In the genomic region with DNA sequence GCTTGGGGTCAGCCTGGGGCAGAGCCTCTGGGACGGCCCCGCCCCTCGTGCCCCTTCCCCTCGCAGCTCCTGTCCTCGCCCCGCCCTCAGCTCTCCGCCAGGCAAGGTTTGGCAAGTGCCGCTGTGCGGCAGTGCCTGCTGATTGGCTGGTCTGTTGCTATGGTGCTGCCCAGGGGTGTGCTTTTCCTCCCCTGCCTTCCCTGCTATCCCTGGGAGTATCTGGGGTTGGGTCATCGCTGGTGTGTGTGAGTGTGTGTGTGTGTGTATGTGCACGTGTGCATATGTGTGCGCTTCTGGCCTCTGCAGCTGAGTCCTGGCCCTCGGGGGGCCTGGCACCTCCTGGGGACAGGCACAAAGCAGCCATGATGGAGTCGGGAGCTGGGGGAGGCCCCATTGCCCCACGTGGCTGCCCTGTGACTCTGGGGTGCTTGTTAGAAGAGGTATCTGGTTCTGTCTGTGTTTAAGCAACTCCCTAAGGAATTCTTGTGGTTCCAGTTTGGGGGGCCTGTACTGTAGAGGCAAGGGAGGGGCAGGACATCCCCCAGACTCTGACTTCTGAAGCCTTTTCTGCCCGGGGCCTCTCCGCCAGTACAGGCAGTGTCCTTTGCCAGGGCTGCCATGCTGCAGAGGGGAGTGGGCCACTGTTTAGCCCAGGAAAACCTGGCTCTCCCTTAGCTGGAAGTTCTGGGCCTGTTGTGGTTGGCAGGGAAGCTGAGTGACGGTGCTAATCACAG, we compare ENCODE assay signal across 2 cellular contexts.
TF ChIP-seq lines count a peak whose summit lies in the region.

No MANE protein-coding gene starts in this region.

TF ChIP-seq in SK-N-SH, 30 proteins besides CTCF, POLR2A, EP300 and RAD21 (continued from another document):
- TF ChIP-seq NFIC (IDR thresholded peaks at IDR 0.05; ENCODE audit: borderline replicate concordance), result no peak
- TF ChIP-seq, protein P1, sequence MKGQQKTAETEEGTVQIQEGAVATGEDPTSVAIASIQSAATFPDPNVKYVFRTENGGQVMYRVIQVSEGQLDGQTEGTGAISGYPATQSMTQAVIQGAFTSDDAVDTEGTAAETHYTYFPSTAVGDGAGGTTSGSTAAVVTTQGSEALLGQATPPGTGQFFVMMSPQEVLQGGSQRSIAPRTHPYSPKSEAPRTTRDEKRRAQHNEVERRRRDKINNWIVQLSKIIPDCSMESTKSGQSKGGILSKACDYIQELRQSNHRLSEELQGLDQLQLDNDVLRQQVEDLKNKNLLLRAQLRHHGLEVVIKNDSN (IDR thresholded peaks at IDR 0.05; ENCODE audit: borderline replicate concordance, low read depth), result no peak
- TF ChIP-seq MXI1 (IDR thresholded peaks at IDR 0.05; ENCODE audit: low read depth, low read length), result no peak
- no peak for TF ChIP-seq SMC3 (IDR thresholded peaks at IDR 0.05; ENCODE audit: low read depth, low read length)
- TF ChIP-seq, protein P2, sequence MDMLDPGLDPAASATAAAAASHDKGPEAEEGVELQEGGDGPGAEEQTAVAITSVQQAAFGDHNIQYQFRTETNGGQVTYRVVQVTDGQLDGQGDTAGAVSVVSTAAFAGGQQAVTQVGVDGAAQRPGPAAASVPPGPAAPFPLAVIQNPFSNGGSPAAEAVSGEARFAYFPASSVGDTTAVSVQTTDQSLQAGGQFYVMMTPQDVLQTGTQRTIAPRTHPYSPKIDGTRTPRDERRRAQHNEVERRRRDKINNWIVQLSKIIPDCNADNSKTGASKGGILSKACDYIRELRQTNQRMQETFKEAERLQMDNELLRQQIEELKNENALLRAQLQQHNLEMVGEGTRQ (IDR thresholded peaks at IDR 0.05; ENCODE audit: borderline replicate concordance, low read depth, low read length), result no peak
- TF ChIP-seq, protein P3, sequence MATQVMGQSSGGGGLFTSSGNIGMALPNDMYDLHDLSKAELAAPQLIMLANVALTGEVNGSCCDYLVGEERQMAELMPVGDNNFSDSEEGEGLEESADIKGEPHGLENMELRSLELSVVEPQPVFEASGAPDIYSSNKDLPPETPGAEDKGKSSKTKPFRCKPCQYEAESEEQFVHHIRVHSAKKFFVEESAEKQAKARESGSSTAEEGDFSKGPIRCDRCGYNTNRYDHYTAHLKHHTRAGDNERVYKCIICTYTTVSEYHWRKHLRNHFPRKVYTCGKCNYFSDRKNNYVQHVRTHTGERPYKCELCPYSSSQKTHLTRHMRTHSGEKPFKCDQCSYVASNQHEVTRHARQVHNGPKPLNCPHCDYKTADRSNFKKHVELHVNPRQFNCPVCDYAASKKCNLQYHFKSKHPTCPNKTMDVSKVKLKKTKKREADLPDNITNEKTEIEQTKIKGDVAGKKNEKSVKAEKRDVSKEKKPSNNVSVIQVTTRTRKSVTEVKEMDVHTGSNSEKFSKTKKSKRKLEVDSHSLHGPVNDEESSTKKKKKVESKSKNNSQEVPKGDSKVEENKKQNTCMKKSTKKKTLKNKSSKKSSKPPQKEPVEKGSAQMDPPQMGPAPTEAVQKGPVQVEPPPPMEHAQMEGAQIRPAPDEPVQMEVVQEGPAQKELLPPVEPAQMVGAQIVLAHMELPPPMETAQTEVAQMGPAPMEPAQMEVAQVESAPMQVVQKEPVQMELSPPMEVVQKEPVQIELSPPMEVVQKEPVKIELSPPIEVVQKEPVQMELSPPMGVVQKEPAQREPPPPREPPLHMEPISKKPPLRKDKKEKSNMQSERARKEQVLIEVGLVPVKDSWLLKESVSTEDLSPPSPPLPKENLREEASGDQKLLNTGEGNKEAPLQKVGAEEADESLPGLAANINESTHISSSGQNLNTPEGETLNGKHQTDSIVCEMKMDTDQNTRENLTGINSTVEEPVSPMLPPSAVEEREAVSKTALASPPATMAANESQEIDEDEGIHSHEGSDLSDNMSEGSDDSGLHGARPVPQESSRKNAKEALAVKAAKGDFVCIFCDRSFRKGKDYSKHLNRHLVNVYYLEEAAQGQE (IDR thresholded peaks at IDR 0.05; ENCODE audit: low read depth, low read length), result no peak
- TF ChIP-seq NRF1 (IDR thresholded peaks at IDR 0.05; ENCODE audit: low read depth, low read length), result no peak

TF ChIP-seq in SK-N-SH treated with all-trans-retinoic acid at 6 μM for 48 hours, 23 proteins besides CTCF, POLR2A, EP300 and RAD21 (continued from another document):
- TF ChIP-seq, protein P4, sequence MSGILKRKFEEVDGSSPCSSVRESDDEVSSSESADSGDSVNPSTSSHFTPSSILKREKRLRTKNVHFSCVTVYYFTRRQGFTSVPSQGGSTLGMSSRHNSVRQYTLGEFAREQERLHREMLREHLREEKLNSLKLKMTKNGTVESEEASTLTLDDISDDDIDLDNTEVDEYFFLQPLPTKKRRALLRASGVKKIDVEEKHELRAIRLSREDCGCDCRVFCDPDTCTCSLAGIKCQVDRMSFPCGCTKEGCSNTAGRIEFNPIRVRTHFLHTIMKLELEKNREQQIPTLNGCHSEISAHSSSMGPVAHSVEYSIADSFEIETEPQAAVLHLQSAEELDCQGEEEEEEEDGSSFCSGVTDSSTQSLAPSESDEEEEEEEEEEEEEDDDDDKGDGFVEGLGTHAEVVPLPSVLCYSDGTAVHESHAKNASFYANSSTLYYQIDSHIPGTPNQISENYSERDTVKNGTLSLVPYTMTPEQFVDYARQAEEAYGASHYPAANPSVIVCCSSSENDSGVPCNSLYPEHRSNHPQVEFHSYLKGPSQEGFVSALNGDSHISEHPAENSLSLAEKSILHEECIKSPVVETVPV (CRISPR knock-in tag; IDR thresholded peaks at IDR 0.05), result no peak
- TF ChIP-seq ZFP3 (CRISPR knock-in tag; IDR thresholded peaks at IDR 0.05), result no peak
- no peak for TF ChIP-seq PPARA (CRISPR knock-in tag; IDR thresholded peaks at IDR 0.05; ENCODE audit: borderline replicate concordance)
- no peak for TF ChIP-seq BACH2 (CRISPR knock-in tag; IDR thresholded peaks at IDR 0.05; ENCODE audit: borderline replicate concordance)
- TF ChIP-seq, protein P5, sequence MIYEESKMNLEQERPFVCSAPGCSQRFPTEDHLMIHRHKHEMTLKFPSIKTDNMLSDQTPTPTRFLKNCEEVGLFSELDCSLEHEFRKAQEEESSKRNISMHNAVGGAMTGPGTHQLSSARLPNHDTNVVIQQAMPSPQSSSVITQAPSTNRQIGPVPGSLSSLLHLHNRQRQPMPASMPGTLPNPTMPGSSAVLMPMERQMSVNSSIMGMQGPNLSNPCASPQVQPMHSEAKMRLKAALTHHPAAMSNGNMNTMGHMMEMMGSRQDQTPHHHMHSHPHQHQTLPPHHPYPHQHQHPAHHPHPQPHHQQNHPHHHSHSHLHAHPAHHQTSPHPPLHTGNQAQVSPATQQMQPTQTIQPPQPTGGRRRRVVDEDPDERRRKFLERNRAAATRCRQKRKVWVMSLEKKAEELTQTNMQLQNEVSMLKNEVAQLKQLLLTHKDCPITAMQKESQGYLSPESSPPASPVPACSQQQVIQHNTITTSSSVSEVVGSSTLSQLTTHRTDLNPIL (CRISPR knock-in tag; IDR thresholded peaks at IDR 0.05; ENCODE audit: low read depth), result no peak
- TF ChIP-seq, protein P6, sequence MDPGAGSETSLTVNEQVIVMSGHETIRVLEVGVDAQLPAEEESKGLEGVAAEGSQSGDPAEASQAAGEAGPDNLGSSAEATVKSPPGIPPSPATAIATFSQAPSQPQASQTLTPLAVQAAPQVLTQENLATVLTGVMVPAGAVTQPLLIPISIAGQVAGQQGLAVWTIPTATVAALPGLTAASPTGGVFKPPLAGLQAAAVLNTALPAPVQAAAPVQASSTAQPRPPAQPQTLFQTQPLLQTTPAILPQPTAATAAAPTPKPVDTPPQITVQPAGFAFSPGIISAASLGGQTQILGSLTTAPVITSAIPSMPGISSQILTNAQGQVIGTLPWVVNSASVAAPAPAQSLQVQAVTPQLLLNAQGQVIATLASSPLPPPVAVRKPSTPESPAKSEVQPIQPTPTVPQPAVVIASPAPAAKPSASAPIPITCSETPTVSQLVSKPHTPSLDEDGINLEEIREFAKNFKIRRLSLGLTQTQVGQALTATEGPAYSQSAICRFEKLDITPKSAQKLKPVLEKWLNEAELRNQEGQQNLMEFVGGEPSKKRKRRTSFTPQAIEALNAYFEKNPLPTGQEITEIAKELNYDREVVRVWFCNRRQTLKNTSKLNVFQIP (CRISPR knock-in tag; IDR thresholded peaks at IDR 0.05; ENCODE audit: borderline replicate concordance, low read depth), result no peak
- no peak for TF ChIP-seq ZNF8 (CRISPR knock-in tag; IDR thresholded peaks at IDR 0.05)
- TF ChIP-seq SNAI2 (CRISPR knock-in tag; IDR thresholded peaks at IDR 0.05), result no peak
- TF ChIP-seq ZC3H10 (CRISPR knock-in tag; IDR thresholded peaks at IDR 0.05), result no peak
- TF ChIP-seq, protein P7, sequence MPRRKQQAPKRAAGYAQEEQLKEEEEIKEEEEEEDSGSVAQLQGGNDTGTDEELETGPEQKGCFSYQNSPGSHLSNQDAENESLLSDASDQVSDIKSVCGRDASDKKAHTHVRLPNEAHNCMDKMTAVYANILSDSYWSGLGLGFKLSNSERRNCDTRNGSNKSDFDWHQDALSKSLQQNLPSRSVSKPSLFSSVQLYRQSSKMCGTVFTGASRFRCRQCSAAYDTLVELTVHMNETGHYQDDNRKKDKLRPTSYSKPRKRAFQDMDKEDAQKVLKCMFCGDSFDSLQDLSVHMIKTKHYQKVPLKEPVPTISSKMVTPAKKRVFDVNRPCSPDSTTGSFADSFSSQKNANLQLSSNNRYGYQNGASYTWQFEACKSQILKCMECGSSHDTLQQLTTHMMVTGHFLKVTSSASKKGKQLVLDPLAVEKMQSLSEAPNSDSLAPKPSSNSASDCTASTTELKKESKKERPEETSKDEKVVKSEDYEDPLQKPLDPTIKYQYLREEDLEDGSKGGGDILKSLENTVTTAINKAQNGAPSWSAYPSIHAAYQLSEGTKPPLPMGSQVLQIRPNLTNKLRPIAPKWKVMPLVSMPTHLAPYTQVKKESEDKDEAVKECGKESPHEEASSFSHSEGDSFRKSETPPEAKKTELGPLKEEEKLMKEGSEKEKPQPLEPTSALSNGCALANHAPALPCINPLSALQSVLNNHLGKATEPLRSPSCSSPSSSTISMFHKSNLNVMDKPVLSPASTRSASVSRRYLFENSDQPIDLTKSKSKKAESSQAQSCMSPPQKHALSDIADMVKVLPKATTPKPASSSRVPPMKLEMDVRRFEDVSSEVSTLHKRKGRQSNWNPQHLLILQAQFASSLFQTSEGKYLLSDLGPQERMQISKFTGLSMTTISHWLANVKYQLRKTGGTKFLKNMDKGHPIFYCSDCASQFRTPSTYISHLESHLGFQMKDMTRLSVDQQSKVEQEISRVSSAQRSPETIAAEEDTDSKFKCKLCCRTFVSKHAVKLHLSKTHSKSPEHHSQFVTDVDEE (CRISPR knock-in tag; IDR thresholded peaks at IDR 0.05), result no peak
